In genomic region chr1:1636621-1637478, GRCh38 we compare ENCODE assay signal across 8 cellular contexts. TPM values are rescaled to one million over a fixed set of nuclear protein-coding genes. Genes with fewer than 3 reads are reported as not detected.
DNase-seq lines count a peak whose midpoint lies in the region; ATAC-seq and TF ChIP-seq lines count a peak whose summit lies in the region.
"Not testable (repeated sequence)": the region's sequence is repeated elsewhere in the genome, so short reads cannot be mapped to it uniquely, and the experiment has no call there.
"Had no signal": no experiment of that assay in that cellular context is flagged by ENCODE, and none has a peak within 500 bp of the region (broad histone marks: within the 10 kb centered on the region; RNA-seq: fewer than 3 reads in every experiment).

No MANE protein-coding gene starts in this region.

- not testable (repeated sequence) for H3K9me3 ChIP-seq in HEK293 (ENCODE audit: control insufficient read depth, insufficient read depth, low read depth, low read length); left lung; sigmoid colon

- POLR2A ChIA-PET in HEK293 (lab: Yijun Ruan, JAX) = not testable (repeated sequence)

- 93 to 94% methylated on average over 37 of the region's 37 CpGs for WGBS in sigmoid colon, 2 donors

- peaks cover 0 to 19% of the 10 kb centered on the region in 2 experiments; a peak in 1 of 3 replicates for H3K36me3 ChIP-seq in HEK293 (ENCODE audit: control insufficient read depth in 2 of 2, insufficient read depth in 1 of 2, low read length in 2 of 2)
- peaks cover 0 to 50% of the 10 kb centered on the region in 2 donors for H3K36me3 ChIP-seq in left lung
- peaks cover 4 to 26% (median 18%) of the 10 kb centered on the region in 4 donors for H3K36me3 ChIP-seq in sigmoid colon

- intact Hi-C loops in left ventricle myocardium superior (cut with micrococcal nuclease); left lung (cut with DNase I); sigmoid colon (cut with DNase I): not testable (repeated sequence)

- ATAC-seq in left ventricle myocardium superior, left lung: not testable (repeated sequence)

- TF ChIP-seq EP300 in sigmoid colon (IDR thresholded peaks at IDR 0.05) = not testable (repeated sequence)

- TF ChIP-seq CTCF in HEK293 (tag by site-specific recombination; IDR thresholded peaks at IDR 0.05); coronary artery (IDR thresholded peaks at IDR 0.05); left lung (IDR thresholded peaks at IDR 0.05); sigmoid colon (IDR thresholded peaks at IDR 0.05): not testable (repeated sequence)

- CTCF ChIA-PET in HEK293 (lab: Yijun Ruan, JAX) = not testable (repeated sequence)

- not testable (repeated sequence) for H3K4me1 ChIP-seq in HEK293 (ENCODE audit: control insufficient read depth, insufficient read depth, low read length); left lung; sigmoid colon

- peak; percentile 62 for DNase-seq in activated effector memory CD4-positive, alpha-beta T cell treated with anti-CD3 and anti-CD28 coated beads, Interleukin-2, amount 50 U/mL, for 16 hours
- DNase-seq in coronary artery (ENCODE audit: low spot score) (peak; percentile 72), left ventricle myocardium superior (peak; percentile 20), left lung (peak; percentile 25 to 77), mesenteric fat pad (ENCODE audit: low spot score) (peak; percentile 83), sigmoid colon (peak; percentile 57)

- not testable (repeated sequence) for H3K27me3 ChIP-seq in left lung, sigmoid colon

- not testable (repeated sequence) for H3K4me3 ChIP-seq in HEK293 (ENCODE audit: low read depth, low read length); coronary artery; left lung; sigmoid colon

- TF ChIP-seq POLR2A in sigmoid colon (IDR thresholded peaks at IDR 0.05) = not testable (repeated sequence)

- H3K27ac ChIP-seq in HEK293 (ENCODE audit: extremely low read depth, low read depth, low read length); coronary artery; left lung; sigmoid colon: not testable (repeated sequence)

TF ChIP-seq in HEK293, 187 proteins besides CTCF, POLR2A, EP300 and RAD21:
- 0 out of 2 replicates have a peak, but pooled peaks have one; percentile 20 for TF ChIP-seq GLIS2 (tag by site-specific recombination; IDR thresholded peaks at IDR 0.05)

RNA-seq across cellular contexts. Expression of gene MMP23B, which starts 4.9 kb away (rescaled TPM):
- total RNA-seq in left ventricle myocardium superior (47.9 TPM), left lung (10 to 100 TPM; 43.5 to 56.7 TPM), mesenteric fat pad (17.2 TPM), sigmoid colon (10 to 100 TPM in 2 of 4 donors, 1 to 10 TPM in 2; 1.8 to 58.7 (median 17.2) TPM)
- 1 to 10 TPM; 2.2 to 3.6 (median 2.3) TPM for polyA plus RNA-seq in sigmoid colon
- total RNA-seq: GM23248 had no signal

RNA-seq across cellular contexts. Expression of gene MIB2, which starts 21.6 kb away (rescaled TPM):
- total RNA-seq in left ventricle myocardium superior (131 TPM), left lung (10 to 100 TPM; 55.3 to 73.5 TPM), mesenteric fat pad (37.9 TPM), sigmoid colon (10 to 100 TPM; 32.7 to 95.3 (median 53.6) TPM)
- 10 to 100 TPM; 24.6 to 77.6 (median 33.3) TPM for polyA plus RNA-seq in sigmoid colon

RNA-seq across cellular contexts. Expression of gene CDK11B, which starts 22.0 kb away (rescaled TPM):
- total RNA-seq in left ventricle myocardium superior (26.1 TPM), left lung (10 to 100 TPM; 16.3 to 23.2 TPM), mesenteric fat pad (20.8 TPM), sigmoid colon (10 to 100 TPM; 23.9 to 51.0 (median 27.8) TPM)
- polyA plus RNA-seq in sigmoid colon = 10 to 100 TPM; 30.0 to 38.4 (median 37.9) TPM

RNA-seq across cellular contexts. Expression of gene FNDC10, which starts 36.9 kb away (rescaled TPM):
- total RNA-seq in left ventricle myocardium superior (3.6 TPM), left lung (10 to 100 TPM in 1 of 2 donors, 1 to 10 TPM in 1; 7.7 to 12.2 TPM), mesenteric fat pad (2.9 TPM), sigmoid colon (1 to 10 TPM in 3 of 4 donors, under 1 TPM in 1; 0.82 to 2.8 (median 1.6) TPM)
- polyA plus RNA-seq in sigmoid colon = 1 to 10 TPM; 1.2 to 3.5 (median 2.8) TPM

RNA-seq across cellular contexts. Expression of gene SLC35E2B, which starts 55.7 kb away (rescaled TPM):
- 25.3 TPM for total RNA-seq in left ventricle myocardium superior
- total RNA-seq in left lung = 10 to 100 TPM; 45.7 to 55.4 TPM
- total RNA-seq in mesenteric fat pad = 27.7 TPM
- 10 to 100 TPM; 25.0 to 78.1 (median 31.6) TPM for total RNA-seq in sigmoid colon
- polyA plus RNA-seq in sigmoid colon = 10 to 100 TPM in 2 of 3 donors, 1 to 10 TPM in 1; 9.5 to 38.5 (median 12.0) TPM

Comparison
In these comparisons a context has a peak if more than half of its experiments do, and no peak if none do; other contexts are left out.
1. DNase-seq: peak in every context shown above with its lines; median percentile 83 in mesenteric fat pad; 72 in coronary artery; 62 in activated effector memory CD4-positive, alpha-beta T cell treated with anti-CD3 and anti-CD28 coated beads, Interleukin-2, amount 50 U/mL, for 16 hours; 57 in sigmoid colon; 51 in left lung; 20 in left ventricle myocardium superior.